8 cellular contexts compared by ENCODE assay signal in genomic region chr2:113977660-113978523, GRCh38.
DNase-seq lines count a peak whose midpoint lies in the region; ATAC-seq and TF ChIP-seq lines count a peak whose summit lies in the region.

No MANE protein-coding gene starts in this region.

- H3K4me3 ChIP-seq in mesenchymal stem cell (ENCODE audit: insufficient read depth in 1 of 2, low read depth in 1 of 2, low read length in 2 of 2): no peak overlapping the region

- H3K36me3 Mint-ChIP-seq in brain: peaks cover 7% of the 10 kb centered on the region

- H3K9ac ChIP-seq in mesenchymal stem cell (ENCODE audit: low read length): no peak overlapping the region

- no peak overlapping the region for H4K8ac ChIP-seq in mesenchymal stem cell (ENCODE audit: low read length)

- peak; percentile 88 for DNase-seq in DMS53 treated with DMSO at 0.1 percent for 48 hours (lab: John Stamatoyannopoulos, UW; ENCODE audit: unreplicated experiment)
- peak; percentile 26 for DNase-seq in NCI-H146 (lab: John Stamatoyannopoulos, UW)
- DNase-seq in mesenchymal stem cell: peak; percentile 60
- no peak for DNase-seq in HEK293T (ENCODE audit: extremely low spot score)

- H3K79me1 ChIP-seq in mesenchymal stem cell (replicated peaks; ENCODE audit: low read length, poor library complexity, severe bottlenecking): no peaks in the 10 kb centered on the region

- H3K9me3 ChIP-seq in mesenchymal stem cell (ENCODE audit: control insufficient read depth, low read length): no peaks in the 10 kb centered on the region

- no peak overlapping the region for H2BK15ac ChIP-seq in mesenchymal stem cell (ENCODE audit: low read depth, poor library complexity, severe bottlenecking)

- peak overlapping the region; percentile 10 to 85 (median 66) for H3K27ac Mint-ChIP-seq in brain

- no peak overlapping the region for H3K4me3 Mint-ChIP-seq in brain

- H3K27me3 ChIP-seq in mesenchymal stem cell (ENCODE audit: control insufficient read depth in 1 of 2, insufficient read depth in 1 of 2, low read length in 2 of 2): no peaks in the 10 kb centered on the region

- no peak overlapping the region for H2BK120ac ChIP-seq in mesenchymal stem cell (ENCODE audit: low read depth, low read length)

- peaks cover 28% of the 10 kb centered on the region for H3K4me1 Mint-ChIP-seq in brain

- peak overlapping the region; percentile 56 for H2AK5ac ChIP-seq in mesenchymal stem cell (ENCODE audit: low read length, severe bottlenecking)

- no peak for ATAC-seq in HG03469 (IDR thresholded peaks at IDR 0.05; ENCODE audit: unreplicated experiment)
- ATAC-seq in GM19463 (IDR thresholded peaks at IDR 0.05; ENCODE audit: unreplicated experiment): no peak
- no peak for ATAC-seq in GM19035 (IDR thresholded peaks at IDR 0.05; ENCODE audit: unreplicated experiment)

- H3K36me3 ChIP-seq in mesenchymal stem cell (ENCODE audit: control insufficient read depth in 1 of 2, insufficient read depth in 2 of 2, low read depth in 1 of 2, low read length in 2 of 2): peaks cover 21 to 41% of the 10 kb centered on the region in 2 experiments

- H3K27me3 Mint-ChIP-seq in brain: peaks cover 3% of the 10 kb centered on the region

- no peak overlapping the region for H3K14ac ChIP-seq in mesenchymal stem cell (ENCODE audit: low read length in 2 of 2)

- peaks cover 5 to 10% (median 7%) of the 10 kb centered on the region in 5 experiments for H3K9me3 Mint-ChIP-seq in brain

- H3K18ac ChIP-seq in mesenchymal stem cell (ENCODE audit: low read depth in 1 of 2, low read length in 2 of 2): no peak overlapping the region

- H2BK12ac ChIP-seq in mesenchymal stem cell (ENCODE audit: low read length in 2 of 2): no peak overlapping the region

- H3K23ac ChIP-seq in mesenchymal stem cell (ENCODE audit: low read length in 2 of 2): no peak overlapping the region

- peak overlapping the region; percentile 9 for H3K27ac ChIP-seq in mesenchymal stem cell (ENCODE audit: low read length, poor library complexity, severe bottlenecking)

- CTCF ChIA-PET in HEK293T (lab: Yijun Ruan, JAX): interaction anchor here (0.7 kb wide), 1 partner anchor 168 kb away, joined by 3 read pairs; no protein-coding TSS in a partner anchor

- H2BK5ac ChIP-seq in mesenchymal stem cell (ENCODE audit: low read depth, low read length, poor library complexity, severe bottlenecking): no peak overlapping the region

- no peak overlapping the region for H3K4ac ChIP-seq in mesenchymal stem cell (ENCODE audit: low read depth in 1 of 2, low read length in 2 of 2)

- no peak overlapping the region for H2AFZ ChIP-seq in mesenchymal stem cell (ENCODE audit: low read depth, low read length)

- POLR2A ChIA-PET in HEK293T (lab: Yijun Ruan, JAX): no interaction called here

- peak; percentile 49 to 70 for TF ChIP-seq CTCF in brain (conservative IDR thresholded peaks at IDR 0.05)

- H4K91ac ChIP-seq in mesenchymal stem cell (ENCODE audit: low read length): no peak overlapping the region

- WGBS in mesenchymal stem cell: 57% methylated on average over 16 of the region's 16 CpGs

- H3K4me1 ChIP-seq in mesenchymal stem cell (ENCODE audit: control insufficient read depth, insufficient read depth, low read depth, low read length): peaks cover 11% of the 10 kb centered on the region

- H3K4me2 ChIP-seq in mesenchymal stem cell (ENCODE audit: low read length, poor library complexity, severe bottlenecking): no peak overlapping the region

TF ChIP-seq in HEK293T, 16 proteins besides CTCF, POLR2A, EP300 and RAD21:
- TF ChIP-seq PKNOX1 (IDR thresholded peaks at IDR 0.05) (no peak), FOXM1 (IDR thresholded peaks at IDR 0.05; ENCODE audit: borderline replicate concordance) (no peak), BHLHE40 (IDR thresholded peaks at IDR 0.05; ENCODE audit: borderline replicate concordance) (no peak), TARDBP (IDR thresholded peaks at IDR 0.05) (no peak), SUZ12 (IDR thresholded peaks at IDR 0.05) (no peak), FOXK2 (IDR thresholded peaks at IDR 0.05) (no peak), L3MBTL2 (conservative IDR thresholded peaks at IDR 0.05) (no peak), ARNT (IDR thresholded peaks at IDR 0.05) (no peak)
TF ChIP-seq in HEK293T: peak in this region for 0.
